Comparison of ENCODE assay signal across 7 cellular contexts in the genomic region with DNA sequence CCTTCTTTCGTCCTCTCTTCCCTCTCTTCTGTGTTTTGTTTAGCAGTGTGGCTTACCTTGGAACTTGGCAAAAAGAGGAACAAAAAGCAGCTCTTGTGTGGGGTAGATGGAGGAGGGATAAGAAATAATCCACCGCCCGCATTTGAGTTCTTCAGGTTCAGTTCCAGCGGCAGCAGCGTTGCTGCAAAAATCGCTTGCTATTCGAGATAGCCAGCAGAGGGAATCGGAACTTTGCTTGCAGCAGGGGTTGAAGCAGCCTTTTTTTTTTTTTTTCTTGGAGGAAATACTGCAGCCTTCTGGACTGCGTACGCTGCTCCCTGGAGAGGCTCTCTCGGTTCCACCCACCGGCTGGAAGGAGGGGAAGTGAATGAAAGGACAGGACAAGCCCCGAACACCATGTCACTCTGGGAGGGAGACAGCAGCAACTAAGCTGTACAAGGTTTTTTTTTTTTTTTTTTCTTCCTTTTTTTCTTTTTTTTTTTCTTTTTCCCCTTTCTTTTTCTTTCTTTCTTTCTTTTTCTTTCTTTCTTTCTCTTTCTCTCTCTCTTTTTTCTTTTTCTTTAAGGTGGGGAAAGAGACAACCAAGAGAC. TPM values are rescaled to one million over a fixed set of nuclear protein-coding genes. Genes with fewer than 3 reads are reported as not detected.
DNase-seq lines count a peak whose midpoint lies in the region; ATAC-seq and TF ChIP-seq lines count a peak whose summit lies in the region.

RBMS3 (plus strand) TSS at position 397 of the 590 bp plus-strand sequence.

- H3K9me3 ChIP-seq in mucosa of stomach (ENCODE audit: control insufficient read depth, low read length): no peaks in the 10 kb centered on the region
- H3K9me3 ChIP-seq in upper lobe of right lung: no peaks in the 10 kb centered on the region

- H3K4me1 ChIP-seq in mucosa of stomach (ENCODE audit: control insufficient read depth, insufficient read depth, low read length) (peaks cover 6% of the 10 kb centered on the region), upper lobe of right lung (no peaks in the 10 kb centered on the region)

- H3K9ac ChIP-seq in mucosa of stomach (ENCODE audit: low read length): peak within 1 kb of the TSS; percentile 71

- H3K36me3 ChIP-seq in mucosa of stomach (ENCODE audit: control insufficient read depth, insufficient read depth, low read length) (no peaks in the 10 kb centered on the region), upper lobe of right lung (no peaks in the 10 kb centered on the region)

- ATAC-seq in GM19468 (IDR thresholded peaks at IDR 0.05; ENCODE audit: extremely low read depth, unreplicated experiment) (peak; percentile 33), upper lobe of right lung (peak; percentile 95)

- H3K4me3 Mint-ChIP-seq in activated CD4-positive, alpha-beta memory T cell treated with anti-CD3 and anti-CD28 coated beads for 36 hours: peak within 1 kb of the TSS; percentile 64

- H3K4me3 ChIP-seq in LNCaP clone FGC (ENCODE audit: low read depth, low read length) (0 out of 2 replicates have a peak within 1 kb of the TSS, but pooled peaks have one; percentile 15), fibroblast of pulmonary artery (replicated peaks; ENCODE audit: low read depth, low read length) (peak within 1 kb of the TSS; percentile 84), mucosa of stomach (ENCODE audit: low read length) (peak within 1 kb of the TSS; percentile 29), upper lobe of right lung (peak within 1 kb of the TSS; percentile 66)

- peak; percentile 91 for DNase-seq in Daoy (ENCODE audit: low read depth)
- peak; percentile 35 for DNase-seq in LNCaP clone FGC (ENCODE audit: low read depth)
- DNase-seq in activated CD4-positive, alpha-beta memory T cell treated with anti-CD3 and anti-CD28 coated beads for 36 hours: peak; percentile 17
- peak; percentile 98 for DNase-seq in fibroblast of pulmonary artery (ENCODE audit: low read depth)
- DNase-seq in upper lobe of right lung: peak; percentile 87

- TF ChIP-seq CTCF in LNCaP clone FGC (IDR thresholded peaks at IDR 0.05; ENCODE audit: control insufficient read depth, extremely low read depth, insufficient read depth): peak; percentile 60
- TF ChIP-seq CTCF in fibroblast of pulmonary artery (IDR thresholded peaks at IDR 0.05; ENCODE audit: low read length, missing control alignments): peak; percentile 69
- TF ChIP-seq CTCF in upper lobe of right lung (IDR thresholded peaks at IDR 0.05): peak; percentile 56

- POLR2A ChIA-PET in activated CD4-positive, alpha-beta memory T cell treated with anti-CD3 and anti-CD28 coated beads for 36 hours (lab: Charles Lee): interaction anchor here (0.6 to 0.7 kb wide), 3 partner anchors 23 to 118 kb away, joined by 3 to 6 read pairs (median 3); no protein-coding TSS in a partner anchor

- peak within 1 kb of the TSS; percentile 84 for H3K27ac ChIP-seq in upper lobe of right lung

- H3K27me3 ChIP-seq in mucosa of stomach (ENCODE audit: control insufficient read depth, insufficient read depth, low read length) (no peaks in the 10 kb centered on the region), upper lobe of right lung (no peaks in the 10 kb centered on the region)

- peaks cover 13% of the 10 kb centered on the region for H3K27me3 Mint-ChIP-seq in activated CD4-positive, alpha-beta memory T cell treated with anti-CD3 and anti-CD28 coated beads for 36 hours

- H3K9me3 Mint-ChIP-seq in activated CD4-positive, alpha-beta memory T cell treated with anti-CD3 and anti-CD28 coated beads for 36 hours: no peaks in the 10 kb centered on the region

- H3K27ac Mint-ChIP-seq in activated CD4-positive, alpha-beta memory T cell treated with anti-CD3 and anti-CD28 coated beads for 36 hours: peak within 1 kb of the TSS; percentile 57

- H3K4me1 Mint-ChIP-seq in activated CD4-positive, alpha-beta memory T cell treated with anti-CD3 and anti-CD28 coated beads for 36 hours (ENCODE audit: low read depth): peaks cover 24% of the 10 kb centered on the region

- no peaks in the 10 kb centered on the region for H3K36me3 Mint-ChIP-seq in activated CD4-positive, alpha-beta memory T cell treated with anti-CD3 and anti-CD28 coated beads for 36 hours

- intact Hi-C loops in activated CD4-positive, alpha-beta memory T cell treated with anti-CD3 and anti-CD28 coated beads for 36 hours (cut with micrococcal nuclease): loop anchor here (5.0 kb wide), 2 partner anchors 343 to 1067 kb away; no protein-coding TSS in a partner anchor
- intact Hi-C loops in upper lobe of right lung (cut with DNase I): no loop called here

- CTCF ChIA-PET in activated CD4-positive, alpha-beta memory T cell treated with anti-CD3 and anti-CD28 coated beads for 36 hours (lab: Charles Lee): no interaction called here

RNA-seq across cellular contexts. Expression of gene RBMS3, which starts in this region (rescaled TPM):
- total RNA-seq in Daoy (2014; rRNA removed; shearing (Covaris generic)): 11.0 and 23.2 TPM in 2 replicates
- 1 to 10 TPM; 1.6 TPM for total RNA-seq in activated CD4-positive, alpha-beta memory T cell treated with anti-CD3 and anti-CD28 coated beads for 36 hours
- total RNA-seq in upper lobe of right lung: 85.9 TPM

Comparison
In these comparisons a context has a peak if more than half of its experiments do, and no peak if none do; other contexts are left out.
1. Peak in every context shown above with its lines: DNase-seq, ATAC-seq, H3K4me3 ChIP-seq and H3K27ac ChIP-seq.
2. DNase-seq: peak in every context shown above with its lines; median percentile 98 in fibroblast of pulmonary artery; 91 in Daoy; 87 in upper lobe of right lung; 35 in LNCaP clone FGC; 17 in activated CD4-positive, alpha-beta memory T cell treated with anti-CD3 and anti-CD28 coated beads for 36 hours.
3. H3K4me3 ChIP-seq: peak in every context shown above with its lines; median percentile 84 in fibroblast of pulmonary artery; 66 in upper lobe of right lung; 29 in mucosa of stomach; 15 in LNCaP clone FGC.